In genomic region chr11:34916014-34916809, GRCh38 we compare ENCODE assay signal across 8 cellular contexts. TPM values are rescaled to one million over a fixed set of nuclear protein-coding genes. Genes with fewer than 3 reads are reported as not detected.
DNase-seq lines count a peak whose midpoint lies in the region; ATAC-seq and TF ChIP-seq lines count a peak whose summit lies in the region.

Gene APIP (minus strand): TSS chr11:34916379. CDS start chr11:34916284, 95 bp downstream.
Gene PDHX (plus strand): TSS chr11:34916618. CDS start chr11:34916656, 38 bp downstream.

- H3K4me3 ChIP-seq in suprapubic skin: peak within 1 kb of the TSS; percentile 95

- H3K27me3 ChIP-seq in suprapubic skin: no peaks in the 10 kb centered on the region

- peaks cover 4% of the 10 kb centered on the region for H3K36me3 ChIP-seq in suprapubic skin

- no peak for TF ChIP-seq CTCF in suprapubic skin (IDR thresholded peaks at IDR 0.05)

- peaks cover 20 to 31% of the 10 kb centered on the region in 2 donors for H3K36me3 Mint-ChIP-seq in activated naive CD4-positive, alpha-beta T cell treated with anti-CD3 and anti-CD28 coated beads, Interleukin-2, amount 50 U/mL, for 72 hours

- no peak for TF ChIP-seq EP300 in suprapubic skin (IDR thresholded peaks at IDR 0.05)

- peaks cover 0 to 5% of the 10 kb centered on the region in 2 donors for H3K9me3 Mint-ChIP-seq in activated naive CD4-positive, alpha-beta T cell treated with anti-CD3 and anti-CD28 coated beads, Interleukin-2, amount 50 U/mL, for 72 hours

- peak; percentile 95 for TF ChIP-seq POLR2A in GM10847 (IDR thresholded peaks at IDR 0.05; ENCODE audit: extremely low read depth, insufficient read length)
- TF ChIP-seq POLR2A in suprapubic skin (IDR thresholded peaks at IDR 0.05): peak; percentile 68 to 93

- DNase-seq in NCI-H1105 (lab: John Stamatoyannopoulos, UW): peak; percentile 99
- DNase-seq in SKM-1 (lab: John Stamatoyannopoulos, UW; ENCODE audit: unreplicated experiment): peak; percentile 63
- peak; percentile 96 to 97 for DNase-seq in activated naive CD4-positive, alpha-beta T cell treated with anti-CD3 and anti-CD28 coated beads, Interleukin-2, amount 50 U/mL, for 72 hours (ENCODE audit: low spot score in 2 of 2)
- peak; percentile 68 for DNase-seq in glomerular endothelial cell (ENCODE audit: extremely low read depth, low read depth, low spot score)
- DNase-seq in occipital lobe (lab: John Stamatoyannopoulos, UW): peak; percentile 97
- DNase-seq in suprapubic skin (ENCODE audit: low spot score in 2 of 2): peak; percentile 99

- peak within 1 kb of the TSS; percentile 98 for H3K27ac ChIP-seq in suprapubic skin

- H3K27ac Mint-ChIP-seq in activated naive CD4-positive, alpha-beta T cell treated with anti-CD3 and anti-CD28 coated beads, Interleukin-2, amount 50 U/mL, for 72 hours: peak within 1 kb of the TSS; percentile 98 to 99

- H3K4me1 ChIP-seq in suprapubic skin: peaks cover 28% of the 10 kb centered on the region

- peak; percentile 89 for ATAC-seq in HG02642 (IDR thresholded peaks at IDR 0.05; ENCODE audit: poor library complexity, unreplicated experiment)
- ATAC-seq in activated naive CD4-positive, alpha-beta T cell treated with anti-CD3 and anti-CD28 coated beads, Interleukin-2, amount 50 U/mL, for 72 hours: peak; percentile 91 to 94

- WGBS in suprapubic skin: 0% methylated on average over 36 of the region's 76 CpGs

- no peaks in the 10 kb centered on the region for H3K9me3 ChIP-seq in suprapubic skin

RNA-seq across cellular contexts. Expression of gene APIP, which starts in this region (rescaled TPM):
- 10 to 100 TPM; 29.4 to 30.1 TPM for total RNA-seq in activated naive CD4-positive, alpha-beta T cell treated with anti-CD3 and anti-CD28 coated beads, Interleukin-2, amount 50 U/mL, for 72 hours
- total RNA-seq in glomerular endothelial cell: 14.0 and 18.7 TPM in 2 replicates
- 30.9 TPM for total RNA-seq in occipital lobe
- total RNA-seq in suprapubic skin: 10 to 100 TPM; 12.3 to 21.5 (median 19.4) TPM

RNA-seq across cellular contexts. Expression of gene PDHX, which starts in this region (rescaled TPM):
- total RNA-seq in activated naive CD4-positive, alpha-beta T cell treated with anti-CD3 and anti-CD28 coated beads, Interleukin-2, amount 50 U/mL, for 72 hours: 10 to 100 TPM; 32.7 to 34.6 TPM
- total RNA-seq in glomerular endothelial cell (18.8 and 22.1 TPM in 2 replicates), occipital lobe (47.1 TPM), suprapubic skin (10 to 100 TPM; 19.7 to 37.7 (median 23.8) TPM)

Comparison
In these comparisons a context has a peak if more than half of its experiments do, and no peak if none do; other contexts are left out.
1. Peak in every context shown above with its lines: DNase-seq, ATAC-seq, H3K4me3 ChIP-seq and H3K27ac ChIP-seq.